ENCODE assay signal across 14 cellular contexts in the genomic region with DNA sequence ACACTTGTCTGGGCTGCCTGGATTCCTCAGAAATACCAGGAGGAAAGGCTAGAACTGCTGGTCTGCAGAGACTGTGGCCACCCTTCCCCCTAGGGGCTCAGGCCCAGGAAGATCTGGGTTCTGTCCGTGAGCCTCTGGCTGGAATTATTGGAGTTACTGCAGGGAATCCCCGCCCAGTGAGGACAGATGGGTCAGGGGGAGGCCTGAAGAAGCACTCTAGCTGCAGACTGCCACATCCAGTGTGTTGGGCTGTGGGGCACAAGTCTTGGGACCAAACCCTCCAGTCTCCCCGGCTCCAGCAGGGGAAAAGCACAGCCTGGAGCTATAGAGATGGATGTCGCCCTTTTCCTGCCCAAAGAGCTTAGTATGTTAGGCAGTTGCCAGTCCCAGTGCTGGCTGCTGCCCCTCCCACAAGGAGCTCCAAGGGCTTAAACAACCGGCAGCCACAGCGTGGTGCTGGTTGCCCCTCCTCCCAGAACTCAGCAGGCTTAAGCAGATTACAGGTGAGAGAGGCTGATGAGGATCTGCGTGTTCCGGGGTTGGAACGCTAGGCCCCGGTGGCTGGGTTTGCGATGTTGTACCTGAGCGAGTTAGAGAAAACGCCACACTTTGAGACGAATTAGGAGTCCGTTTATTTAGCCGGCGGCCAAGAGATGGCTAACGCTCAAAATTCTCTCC.
"Had no signal": no experiment of that assay in that cellular context is flagged by ENCODE, and none has a peak within 500 bp of the region (broad histone marks: within the 10 kb centered on the region; RNA-seq: fewer than 3 reads in every experiment).

No MANE protein-coding gene starts in this region.

- DNase-seq: activated CD4-positive, alpha-beta T cell treated with anti-CD3 and anti-CD28 coated beads for 4 hours; activated naive CD4-positive, alpha-beta T cell treated with anti-CD3 and anti-CD28 coated beads for 36 hours; central memory CD4-positive, alpha-beta T cell; effector memory CD8-positive, alpha-beta T cell; left ventricle myocardium superior; right cardiac atrium; T-cell; T1000; tibial artery; uterus had no signal

- H3K4me1 ChIP-seq: tibial artery, uterus had no signal

- H3K36me3 ChIP-seq: neutrophil, tibial artery, uterus had no signal

- H3K27me3 Mint-ChIP-seq: effector memory CD8-positive, alpha-beta T cell had no signal

- H3K36me3 Mint-ChIP-seq: stimulated activated effector memory CD8-positive, alpha-beta T cell treated with anti-CD3 and anti-CD28 coated beads, Interleukin-12 subunit alpha, Interleukin-12 subunit beta, amount 100 ng/mL, for 72 hours; T-cell had no signal

- H3K9me3 Mint-ChIP-seq: activated T-helper 1 cell treated with anti-CD3 and anti-CD28 coated beads, Interleukin-12 subunit alpha, Interleukin-12 subunit beta, Interleukin-2, Interleukin-4 antibody, amounts not matched to agents 30 ng/mL and 10 ng/mL and 1 ng/mL, durations not matched to agents 14 hours and 24 hours and 36 hours had no signal

- H3K9me3 ChIP-seq: neutrophil, tibial artery, uterus had no signal

- ATAC-seq: effector memory CD8-positive, alpha-beta T cell; left ventricle myocardium superior; right cardiac atrium; stimulated activated effector memory CD8-positive, alpha-beta T cell treated with anti-CD3 and anti-CD28 coated beads, Interleukin-12 subunit alpha, Interleukin-12 subunit beta, amount 100 ng/mL, for 72 hours; T-cell had no signal

- H3K4me3 ChIP-seq: smooth muscle cell, tibial artery, uterus had no signal

- H3K27ac ChIP-seq: neutrophil, tibial artery, uterus had no signal

- H3K27ac Mint-ChIP-seq: activated naive CD4-positive, alpha-beta T cell treated with anti-CD3 and anti-CD28 coated beads for 36 hours; activated T-helper 1 cell treated with anti-CD3 and anti-CD28 coated beads, Interleukin-12 subunit alpha, Interleukin-12 subunit beta, Interleukin-2, Interleukin-4 antibody, amounts not matched to agents 30 ng/mL and 10 ng/mL and 1 ng/mL, durations not matched to agents 14 hours and 24 hours and 36 hours; effector memory CD8-positive, alpha-beta T cell; stimulated activated effector memory CD8-positive, alpha-beta T cell treated with anti-CD3 and anti-CD28 coated beads, Interleukin-12 subunit alpha, Interleukin-12 subunit beta, amount 100 ng/mL, for 72 hours; T-cell had no signal

- H3K4me1 Mint-ChIP-seq: stimulated activated effector memory CD8-positive, alpha-beta T cell treated with anti-CD3 and anti-CD28 coated beads, Interleukin-12 subunit alpha, Interleukin-12 subunit beta, amount 100 ng/mL, for 72 hours; T-cell had no signal

- H3K4me3 Mint-ChIP-seq: activated naive CD4-positive, alpha-beta T cell treated with anti-CD3 and anti-CD28 coated beads for 36 hours; activated T-helper 1 cell treated with anti-CD3 and anti-CD28 coated beads, Interleukin-12 subunit alpha, Interleukin-12 subunit beta, Interleukin-2, Interleukin-4 antibody, amounts not matched to agents 30 ng/mL and 10 ng/mL and 1 ng/mL, durations not matched to agents 14 hours and 24 hours and 36 hours; effector memory CD8-positive, alpha-beta T cell; stimulated activated effector memory CD8-positive, alpha-beta T cell treated with anti-CD3 and anti-CD28 coated beads, Interleukin-12 subunit alpha, Interleukin-12 subunit beta, amount 100 ng/mL, for 72 hours; T-cell had no signal

- H3K27me3 ChIP-seq: neutrophil, tibial artery, uterus had no signal

- H3K4me2 ChIP-seq: smooth muscle cell had no signal
